7 cellular contexts compared by ENCODE assay signal in the genomic region with DNA sequence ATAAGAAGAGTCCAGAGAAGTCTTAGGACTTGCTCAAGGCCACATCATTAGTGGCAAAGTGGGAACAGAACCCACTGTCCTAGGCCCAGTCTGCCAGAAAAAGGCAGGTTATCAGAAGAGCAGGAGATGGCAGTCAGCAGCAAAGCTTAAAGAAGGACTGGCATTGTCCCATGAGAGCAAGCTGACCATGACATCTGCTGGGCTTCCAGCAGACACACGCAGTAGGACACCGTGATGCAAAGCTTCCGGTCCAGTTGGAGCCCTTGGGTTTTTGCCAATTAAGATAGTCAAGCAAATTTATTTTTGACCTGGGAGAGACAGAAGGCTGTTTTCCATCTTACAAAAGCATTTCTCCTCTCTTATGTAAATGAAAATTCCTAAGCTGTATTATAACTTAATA. TPM values are rescaled to one million over a fixed set of nuclear protein-coding genes. Genes with fewer than 3 reads are reported as not detected.
DNase-seq lines count a peak whose midpoint lies in the region; ATAC-seq and TF ChIP-seq lines count a peak whose summit lies in the region.

No MANE protein-coding gene starts in this region.

- H4K20me1 ChIP-seq in Loucy (ENCODE audit: insufficient read depth, low read length, poor library complexity, severe bottlenecking), result no peaks in the 10 kb centered on the region

- peak overlapping the region; percentile 89 for H3K27ac ChIP-seq in temporal lobe (ENCODE audit: low read depth, low read length)

- no peaks in the 10 kb centered on the region for H3F3A ChIP-seq in Loucy (ENCODE audit: low read depth)

- H3K4me3 ChIP-seq in Loucy (ENCODE audit: low read length, poor library complexity, severe bottlenecking), result no peak overlapping the region

- peaks cover 7% of the 10 kb centered on the region for H3K4me1 ChIP-seq in Loucy (ENCODE audit: insufficient read depth, low read length, poor library complexity, severe bottlenecking)

- no peaks in the 10 kb centered on the region for H3K36me3 ChIP-seq in Loucy (ENCODE audit: insufficient read depth, low read length)

- no peaks in the 10 kb centered on the region for H3K27me3 ChIP-seq in Loucy (ENCODE audit: insufficient read depth, low read length, poor library complexity, severe bottlenecking)

- no peak for ATAC-seq in activated naive CD8-positive, alpha-beta T cell treated with anti-CD3 and anti-CD28 coated beads, Interleukin-2, amount 10 ng/mL, durations not matched to agents 7 days and 5 days (ENCODE audit: low read depth)
- no peak for ATAC-seq in GM21381 (IDR thresholded peaks at IDR 0.05; ENCODE audit: unreplicated experiment)

- peak overlapping the region; percentile 50 for H3K4me3 Mint-ChIP-seq in activated naive CD8-positive, alpha-beta T cell treated with anti-CD3 and anti-CD28 coated beads, Interleukin-2, amount 10 ng/mL, durations not matched to agents 7 days and 5 days
- H3K4me3 Mint-ChIP-seq in immature natural killer cell, result peak overlapping the region in 4 of 5 donors; percentile 33 to 89 (median 38)

- H3K9me2 ChIP-seq in Loucy (replicated peaks; ENCODE audit: low read depth, low read length), result no peaks in the 10 kb centered on the region

- peaks cover 35% of the 10 kb centered on the region for H3K36me3 Mint-ChIP-seq in activated naive CD8-positive, alpha-beta T cell treated with anti-CD3 and anti-CD28 coated beads, Interleukin-2, amount 10 ng/mL, durations not matched to agents 7 days and 5 days
- peaks cover 26 to 44% (median 32%) of the 10 kb centered on the region in 3 donors for H3K36me3 Mint-ChIP-seq in immature natural killer cell

- H3K27me3 Mint-ChIP-seq in activated naive CD8-positive, alpha-beta T cell treated with anti-CD3 and anti-CD28 coated beads, Interleukin-2, amount 10 ng/mL, durations not matched to agents 7 days and 5 days, result no peaks in the 10 kb centered on the region
- peaks cover 0 to 2% (median 1%) of the 10 kb centered on the region in 3 donors for H3K27me3 Mint-ChIP-seq in immature natural killer cell (ENCODE audit: low read depth in 3 of 3)

- H3K79me2 ChIP-seq in Loucy (ENCODE audit: insufficient read depth, low read length), result no peaks in the 10 kb centered on the region

- POLR2A ChIA-PET in activated naive CD8-positive, alpha-beta T cell treated with anti-CD3 and anti-CD28 coated beads, Interleukin-2, amount 10 ng/mL, durations not matched to agents 7 days and 5 days (lab: Charles Lee), result interaction anchor here (1.2 to 3.5 kb wide), 4 partner anchors 8 to 99 kb away, joined by 3 to 16 read pairs (median 6); no protein-coding TSS in a partner anchor

- no peak overlapping the region for H3K4me2 ChIP-seq in Loucy (ENCODE audit: low read depth, low read length, poor library complexity, severe bottlenecking)

- no peaks in the 10 kb centered on the region for H3K9me3 ChIP-seq in Loucy (ENCODE audit: insufficient read depth, low read depth, low read length)

- peak overlapping the region; percentile 99 for H3K27ac Mint-ChIP-seq in activated naive CD8-positive, alpha-beta T cell treated with anti-CD3 and anti-CD28 coated beads, Interleukin-2, amount 10 ng/mL, durations not matched to agents 7 days and 5 days
- H3K27ac Mint-ChIP-seq in immature natural killer cell, result peak overlapping the region; percentile 85 to 99 (median 98)

- peak overlapping the region; percentile 79; the same call in 1 of the 2 replicates for H2AFZ ChIP-seq in Loucy (ENCODE audit: low read length)

- H3K9ac ChIP-seq in Loucy (ENCODE audit: low read depth, low read length, poor library complexity, severe bottlenecking), result no peak overlapping the region

- peaks cover 52% of the 10 kb centered on the region for H3K4me1 Mint-ChIP-seq in activated naive CD8-positive, alpha-beta T cell treated with anti-CD3 and anti-CD28 coated beads, Interleukin-2, amount 10 ng/mL, durations not matched to agents 7 days and 5 days
- H3K4me1 Mint-ChIP-seq in immature natural killer cell, result peaks cover 69 to 91% of the 10 kb centered on the region in 2 donors

- H3K9me3 Mint-ChIP-seq in activated naive CD8-positive, alpha-beta T cell treated with anti-CD3 and anti-CD28 coated beads, Interleukin-2, amount 10 ng/mL, durations not matched to agents 7 days and 5 days, result no peaks in the 10 kb centered on the region
- H3K9me3 Mint-ChIP-seq in immature natural killer cell, result no peaks in the 10 kb centered on the region

- DNase-seq in activated naive CD8-positive, alpha-beta T cell treated with anti-CD3 and anti-CD28 coated beads, Interleukin-2, amount 10 ng/mL, durations not matched to agents 7 days and 5 days, result no peak
- no peak for DNase-seq in immature natural killer cell
- no peak for DNase-seq in NCI-H2227 treated with DMSO at 0.1 percent for 48 hours (lab: John Stamatoyannopoulos, UW)
- DNase-seq in NCI-H345 (lab: John Stamatoyannopoulos, UW), result no peak

- no peak for TF ChIP-seq CTCF in Loucy (conservative IDR thresholded peaks at IDR 0.05; ENCODE audit: low read length)

RNA-seq across cellular contexts. Expression of gene ZBTB38, which starts 42.1 kb away (rescaled TPM):
- total RNA-seq in activated naive CD8-positive, alpha-beta T cell treated with anti-CD3 and anti-CD28 coated beads, Interleukin-2, amount 10 ng/mL, durations not matched to agents 7 days and 5 days, result 10 to 100 TPM; 50.1 to 55.1 TPM
- polyA plus RNA-seq in immature natural killer cell, result 10 to 100 TPM; 31.4 to 98.7 (median 68.1) TPM
- 117 TPM for total RNA-seq in temporal lobe
